ENCODE assay signal across 6 cellular contexts in the genomic region with DNA sequence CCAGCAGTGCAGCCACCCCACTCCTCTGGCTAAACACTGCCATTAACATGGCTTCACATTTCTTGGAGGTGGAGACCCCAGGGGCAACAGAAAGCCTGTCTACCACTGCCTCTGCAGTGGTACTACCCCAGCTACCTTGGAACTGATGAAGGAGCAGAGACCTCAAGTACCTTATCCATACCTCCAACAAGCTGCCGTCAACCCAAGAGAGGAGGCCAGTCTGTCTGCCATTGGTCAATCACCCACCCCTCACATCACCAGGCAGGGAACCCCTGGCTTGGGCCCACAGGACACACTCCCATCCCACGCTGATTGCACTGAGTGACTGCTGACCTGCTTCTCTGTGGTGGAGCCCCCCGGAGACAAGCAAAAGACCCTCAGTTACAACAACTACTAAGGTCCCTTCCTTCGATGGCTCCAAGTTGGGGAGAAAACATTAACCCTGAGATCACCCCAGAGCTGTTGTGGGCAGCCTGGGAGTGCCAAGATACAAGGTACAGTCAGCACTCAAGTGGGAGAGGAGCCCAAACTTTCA. TPM values are rescaled to one million over a fixed set of nuclear protein-coding genes. Genes with fewer than 3 reads are reported as not detected.
"Had no signal": no experiment of that assay in that cellular context is flagged by ENCODE, and none has a peak within 500 bp of the region (broad histone marks: within the 10 kb centered on the region; RNA-seq: fewer than 3 reads in every experiment).

No MANE protein-coding gene starts in this region.

- H3K4me1 Mint-ChIP-seq: GM23338, H9 had no signal

- H3K27ac Mint-ChIP-seq: GM23338 had no signal

- ATAC-seq: GM23338 had no signal

- H3K4me3 Mint-ChIP-seq: GM23338, H9 had no signal

- H3K9me3 Mint-ChIP-seq: GM23338, H9 had no signal

- H2AFZ ChIP-seq: GM23338 had no signal

- H3K4me3 ChIP-seq: GM23338 had no signal

- DNase-seq: H9, HCEC 1CT, IMR-90 had no signal

- H3K4me2 ChIP-seq: GM23338 had no signal

RNA-seq across cellular contexts. Expression of a gene that starts 5.6 kb away (rescaled TPM):
- total RNA-seq: GM23338, H1, H9, HT-29, IMR-90 had no signal
- polyA plus RNA-seq: GM23338, H1, IMR-90 had no signal

RNA-seq across cellular contexts. Expression of a gene that starts 6.2 kb away (rescaled TPM):
- total RNA-seq: GM23338, H1, H9, HT-29, IMR-90 had no signal
- polyA plus RNA-seq: GM23338, H1, IMR-90 had no signal

RNA-seq across cellular contexts. Expression of a gene that starts 17.1 kb away (rescaled TPM):
- total RNA-seq: GM23338, H1, H9, HT-29, IMR-90 had no signal
- polyA plus RNA-seq: GM23338, H1, IMR-90 had no signal

RNA-seq across cellular contexts. Expression of a gene that starts 27.3 kb away (rescaled TPM):
- total RNA-seq: GM23338, H1, H9, HT-29, IMR-90 had no signal
- polyA plus RNA-seq: GM23338, H1, IMR-90 had no signal

RNA-seq across cellular contexts. Expression of a gene that starts 32.2 kb away (rescaled TPM):
- total RNA-seq: GM23338, H1, H9, HT-29, IMR-90 had no signal
- polyA plus RNA-seq: GM23338, H1, IMR-90 had no signal
